In genomic region chr20:37424062-37424851, GRCh38 we compare ENCODE assay signal across 19 cellular contexts.
"Had no signal": no experiment of that assay in that cellular context is flagged by ENCODE, and none has a peak within 500 bp of the region (broad histone marks: within the 10 kb centered on the region; RNA-seq: fewer than 3 reads in every experiment).

No MANE protein-coding gene starts in this region.

- H3K27ac ChIP-seq: HL-60, RWPE1 had no signal

- H3K9ac ChIP-seq: SK-N-SH had no signal

- FAIRE-seq: RCC 7860 had no signal

- H3K4me2 ChIP-seq: SK-N-SH had no signal

- DNase-seq: KBM-7, MV-4-11, NCI-H1048, NCI-H1105, NCI-H1417, NCI-H1436 treated with DMSO at 0.1 percent for 48 hours, NCI-H1694, NCI-H187 treated with DMSO at 0.1 percent for 48 hours, NCI-H2029 treated with DMSO at 0.1 percent for 48 hours, NCI-H2227 treated with DMSO at 0.1 percent for 48 hours, NCI-H524, NCI-H526 treated with DMSO at 0.1 percent for 48 hours, NCI-H774, SHP77, SK-N-SH, SW 1271 had no signal

- H3K9me3 ChIP-seq: SK-N-SH had no signal
